ENCODE assay signal across 15 cellular contexts in the genomic region with DNA sequence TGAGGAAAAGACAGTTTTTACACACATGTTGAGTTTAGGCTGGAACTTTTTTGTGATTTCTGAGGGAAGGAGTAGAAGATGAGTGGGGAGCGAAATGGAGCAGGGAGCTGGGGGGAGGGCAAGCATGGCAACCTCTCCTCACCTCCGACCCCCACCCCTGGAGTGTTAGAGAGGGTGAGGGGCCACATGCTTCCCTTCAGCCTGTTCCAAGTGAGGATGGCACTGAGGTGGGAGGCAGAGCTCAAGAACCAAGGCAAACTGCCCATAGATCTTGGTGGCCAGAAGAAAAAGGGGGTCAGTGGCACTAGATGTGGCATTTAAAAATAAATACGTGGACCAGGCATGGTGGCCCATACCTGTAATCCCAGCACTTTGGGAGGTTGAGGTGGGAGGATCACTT. TPM values are rescaled to one million over a fixed set of nuclear protein-coding genes. Genes with fewer than 3 reads are reported as not detected.
DNase-seq lines count a peak whose midpoint lies in the region; ATAC-seq lines count a peak whose summit lies in the region.
"Had no signal": no experiment of that assay in that cellular context is flagged by ENCODE, and none has a peak within 500 bp of the region (broad histone marks: within the 10 kb centered on the region; RNA-seq: fewer than 3 reads in every experiment).

No MANE protein-coding gene starts in this region.

- no peaks in the 10 kb centered on the region for H3K9me3 ChIP-seq in iPS-15b (ENCODE audit: control insufficient read depth, insufficient read depth, low read length)

- peaks cover 18% of the 10 kb centered on the region for H3K27me3 Mint-ChIP-seq in activated naive CD4-positive, alpha-beta T cell treated with anti-CD3 and anti-CD28 coated beads for 36 hours (ENCODE audit: low read depth)
- peaks cover 21% of the 10 kb centered on the region for H3K27me3 Mint-ChIP-seq in activated T-helper 1 cell treated with anti-CD3 and anti-CD28 coated beads, Interleukin-12 subunit alpha, Interleukin-12 subunit beta, Interleukin-2, Interleukin-4 antibody, amounts not matched to agents 30 ng/mL and 10 ng/mL and 1 ng/mL, durations not matched to agents 14 hours and 24 hours and 36 hours (ENCODE audit: insufficient read depth)

- no peaks in the 10 kb centered on the region for H3K36me3 Mint-ChIP-seq in activated naive CD4-positive, alpha-beta T cell treated with anti-CD3 and anti-CD28 coated beads for 36 hours (ENCODE audit: low read depth)
- no peaks in the 10 kb centered on the region for H3K36me3 Mint-ChIP-seq in activated T-helper 1 cell treated with anti-CD3 and anti-CD28 coated beads, Interleukin-12 subunit alpha, Interleukin-12 subunit beta, Interleukin-2, Interleukin-4 antibody, amounts not matched to agents 30 ng/mL and 10 ng/mL and 1 ng/mL, durations not matched to agents 14 hours and 24 hours and 36 hours (ENCODE audit: low read depth)
- H3K36me3 Mint-ChIP-seq in stimulated activated effector memory CD8-positive, alpha-beta T cell treated with anti-CD3 and anti-CD28 coated beads, Interleukin-12 subunit alpha, Interleukin-12 subunit beta, amount 100 ng/mL, for 72 hours = no peaks in the 10 kb centered on the region

- H3K36me3 ChIP-seq in iPS-15b (ENCODE audit: control insufficient read depth, insufficient read depth, low read length) = no peaks in the 10 kb centered on the region

- no peak for DNase-seq in activated naive CD4-positive, alpha-beta T cell treated with anti-CD3 and anti-CD28 coated beads for 36 hours
- DNase-seq in activated naive CD4-positive, alpha-beta T cell (lab: John Stamatoyannopoulos, UW) = no peak
- no peak for DNase-seq in activated T-helper 1 cell treated with anti-CD3 and anti-CD28 coated beads, Interleukin-12 subunit alpha, Interleukin-12 subunit beta, Interleukin-2, Interleukin-4 antibody, amounts not matched to agents 30 ng/mL and 10 ng/mL and 1 ng/mL, durations not matched to agents 14 hours and 24 hours and 36 hours (ENCODE audit: low spot score)
- DNase-seq in stimulated activated effector memory CD8-positive, alpha-beta T cell treated with anti-CD3 and anti-CD28 coated beads, Interleukin-12 subunit alpha, Interleukin-12 subunit beta, amount 100 ng/mL, for 72 hours (ENCODE audit: low spot score in 2 of 2) = no peak
- no peak for DNase-seq in cortex of kidney (lab: John Stamatoyannopoulos, UW)
- no peak for DNase-seq in left cardiac atrium
- DNase-seq: NCI-H1105 treated with DMSO at 0.1 percent for 48 hours; NCI-H524 treated with DMSO at 0.1 percent for 48 hours; stimulated activated CD4-positive, alpha-beta T cell treated with anti-CD3 and anti-CD28 coated beads, Interleukin-1b, Interleukin-23, amount 100 ng/mL, for 48 hours had no signal

- CTCF ChIA-PET in activated naive CD4-positive, alpha-beta T cell treated with anti-CD3 and anti-CD28 coated beads for 36 hours (lab: Charles Lee) = interaction anchor here (0.8 kb wide), 1 partner anchor 19 kb away, joined by 3 read pairs; a partner anchor contains a TSS

- peak overlapping the region; percentile 73 for H3K4me3 Mint-ChIP-seq in activated naive CD4-positive, alpha-beta T cell treated with anti-CD3 and anti-CD28 coated beads for 36 hours
- peak overlapping the region; percentile 77 for H3K4me3 Mint-ChIP-seq in activated T-helper 1 cell treated with anti-CD3 and anti-CD28 coated beads, Interleukin-12 subunit alpha, Interleukin-12 subunit beta, Interleukin-2, Interleukin-4 antibody, amounts not matched to agents 30 ng/mL and 10 ng/mL and 1 ng/mL, durations not matched to agents 14 hours and 24 hours and 36 hours
- H3K4me3 Mint-ChIP-seq in stimulated activated effector memory CD8-positive, alpha-beta T cell treated with anti-CD3 and anti-CD28 coated beads, Interleukin-12 subunit alpha, Interleukin-12 subunit beta, amount 100 ng/mL, for 72 hours = peak overlapping the region; percentile 84

- H3K27ac Mint-ChIP-seq in activated naive CD4-positive, alpha-beta T cell treated with anti-CD3 and anti-CD28 coated beads for 36 hours = no peak overlapping the region
- no peak overlapping the region for H3K27ac Mint-ChIP-seq in activated T-helper 1 cell treated with anti-CD3 and anti-CD28 coated beads, Interleukin-12 subunit alpha, Interleukin-12 subunit beta, Interleukin-2, Interleukin-4 antibody, amounts not matched to agents 30 ng/mL and 10 ng/mL and 1 ng/mL, durations not matched to agents 14 hours and 24 hours and 36 hours
- peak overlapping the region; percentile 92 for H3K27ac Mint-ChIP-seq in stimulated activated effector memory CD8-positive, alpha-beta T cell treated with anti-CD3 and anti-CD28 coated beads, Interleukin-12 subunit alpha, Interleukin-12 subunit beta, amount 100 ng/mL, for 72 hours

- no peaks in the 10 kb centered on the region for H3K9me3 Mint-ChIP-seq in activated naive CD4-positive, alpha-beta T cell treated with anti-CD3 and anti-CD28 coated beads for 36 hours
- H3K9me3 Mint-ChIP-seq in activated T-helper 1 cell treated with anti-CD3 and anti-CD28 coated beads, Interleukin-12 subunit alpha, Interleukin-12 subunit beta, Interleukin-2, Interleukin-4 antibody, amounts not matched to agents 30 ng/mL and 10 ng/mL and 1 ng/mL, durations not matched to agents 14 hours and 24 hours and 36 hours = no peaks in the 10 kb centered on the region
- H3K9me3 Mint-ChIP-seq in stimulated activated effector memory CD8-positive, alpha-beta T cell treated with anti-CD3 and anti-CD28 coated beads, Interleukin-12 subunit alpha, Interleukin-12 subunit beta, amount 100 ng/mL, for 72 hours = no peaks in the 10 kb centered on the region

- H3K27me3 ChIP-seq in iPS-15b (ENCODE audit: control insufficient read depth, insufficient read depth, low read length) = peaks cover 46% of the 10 kb centered on the region

- intact Hi-C loops in activated naive CD4-positive, alpha-beta T cell treated with anti-CD3 and anti-CD28 coated beads for 36 hours (cut with micrococcal nuclease) = no loop called here
- intact Hi-C loops in activated T-helper 1 cell treated with anti-CD3 and anti-CD28 coated beads, Interleukin-12 subunit alpha, Interleukin-12 subunit beta, Interleukin-2, Interleukin-4 antibody, amounts not matched to agents 30 ng/mL and 10 ng/mL and 1 ng/mL, durations not matched to agents 14 hours and 24 hours and 36 hours (cut with micrococcal nuclease) = loop anchor here (10.0 kb wide), 1 partner anchor 327 kb away; a partner anchor contains a TSS
- intact Hi-C loops in left cardiac atrium (cut with DNase I) = no loop called here

- peaks cover 9% of the 10 kb centered on the region for H3K4me1 ChIP-seq in iPS-15b (ENCODE audit: control insufficient read depth, insufficient read depth, low read length)

- peaks cover 21% of the 10 kb centered on the region for H3K4me1 Mint-ChIP-seq in activated naive CD4-positive, alpha-beta T cell treated with anti-CD3 and anti-CD28 coated beads for 36 hours (ENCODE audit: low read depth)
- H3K4me1 Mint-ChIP-seq in activated T-helper 1 cell treated with anti-CD3 and anti-CD28 coated beads, Interleukin-12 subunit alpha, Interleukin-12 subunit beta, Interleukin-2, Interleukin-4 antibody, amounts not matched to agents 30 ng/mL and 10 ng/mL and 1 ng/mL, durations not matched to agents 14 hours and 24 hours and 36 hours (ENCODE audit: low read depth) = peaks cover 21% of the 10 kb centered on the region
- H3K4me1 Mint-ChIP-seq in stimulated activated effector memory CD8-positive, alpha-beta T cell treated with anti-CD3 and anti-CD28 coated beads, Interleukin-12 subunit alpha, Interleukin-12 subunit beta, amount 100 ng/mL, for 72 hours = peaks cover 26% of the 10 kb centered on the region

- no peak overlapping the region for H3K9ac ChIP-seq in iPS-15b (ENCODE audit: low read depth, low read length)

- no peak for ATAC-seq in stimulated activated effector memory CD8-positive, alpha-beta T cell treated with anti-CD3 and anti-CD28 coated beads, Interleukin-12 subunit alpha, Interleukin-12 subunit beta, amount 100 ng/mL, for 72 hours
- ATAC-seq in GM21381 (IDR thresholded peaks at IDR 0.05; ENCODE audit: unreplicated experiment) (no peak), left cardiac atrium (no peak)

- H3K4me3 ChIP-seq in iPS-15b (ENCODE audit: low read depth, low read length) = peak overlapping the region; percentile 87

RNA-seq across cellular contexts. Expression of a gene that starts 4.8 kb away (rescaled TPM):
- under 1 TPM in 1 of 2 experiments, not detected in 1; 0.02 TPM for total RNA-seq in activated naive CD4-positive, alpha-beta T cell treated with anti-CD3 and anti-CD28 coated beads for 36 hours
- 1.7 and 2.0 TPM in 2 replicates for total RNA-seq in activated T-helper 1 cell treated with anti-CD3 and anti-CD28 coated beads, Interleukin-12 subunit alpha, Interleukin-12 subunit beta, Interleukin-2, Interleukin-4 antibody, amounts not matched to agents 30 ng/mL and 10 ng/mL and 1 ng/mL, durations not matched to agents 14 hours and 24 hours and 36 hours
- under 1 TPM; 0.13 to 0.24 TPM for total RNA-seq in left cardiac atrium
- total RNA-seq: esophagus mucosa had no signal

RNA-seq across cellular contexts. Expression of a gene that starts 18.8 kb away (rescaled TPM):
- 10 to 100 TPM; 59.7 to 59.8 TPM for total RNA-seq in activated naive CD4-positive, alpha-beta T cell treated with anti-CD3 and anti-CD28 coated beads for 36 hours
- total RNA-seq in activated T-helper 1 cell treated with anti-CD3 and anti-CD28 coated beads, Interleukin-12 subunit alpha, Interleukin-12 subunit beta, Interleukin-2, Interleukin-4 antibody, amounts not matched to agents 30 ng/mL and 10 ng/mL and 1 ng/mL, durations not matched to agents 14 hours and 24 hours and 36 hours = 65.8 and 71.6 TPM in 2 replicates
- 10 to 100 TPM; 22.7 to 35.4 TPM for total RNA-seq in left cardiac atrium

RNA-seq across cellular contexts. Expression of a gene that starts 50.0 kb away (rescaled TPM):
- total RNA-seq in activated naive CD4-positive, alpha-beta T cell treated with anti-CD3 and anti-CD28 coated beads for 36 hours = not detected
- not detected in 2 replicates for total RNA-seq in activated T-helper 1 cell treated with anti-CD3 and anti-CD28 coated beads, Interleukin-12 subunit alpha, Interleukin-12 subunit beta, Interleukin-2, Interleukin-4 antibody, amounts not matched to agents 30 ng/mL and 10 ng/mL and 1 ng/mL, durations not matched to agents 14 hours and 24 hours and 36 hours
- not detected for total RNA-seq in left cardiac atrium
- total RNA-seq: cardiac septum, esophagus mucosa, mesenteric fat pad, pulmonary artery endothelial cell had no signal
